In genomic region chr3:177150970-177151627, GRCh38 we compare ENCODE assay signal across 8 cellular contexts. TPM values are rescaled to one million over a fixed set of nuclear protein-coding genes. Genes with fewer than 3 reads are reported as not detected.
A peak's percentile ranks its signal among the peaks of the same experiment; 100 is the strongest.
DNase-seq lines count a peak whose midpoint lies in the region; ATAC-seq lines count a peak whose summit lies in the region.

No MANE protein-coding gene starts in this region.

- H3K36me3 ChIP-seq in GM23248 (ENCODE audit: low read depth) = no peaks in the 10 kb centered on the region

- 64 to 65% methylated on average over 7 of the region's 7 CpGs for WGBS in GM23248 (ENCODE audit: low coverage in 1 of 2, low lambda C conversion rate in 2 of 2, missing lambda C conversion rate in 2 of 2), 2 experiments

- H3K27ac ChIP-seq in GM23248 = no peak overlapping the region

- H3K4me1 Mint-ChIP-seq in activated T-cell treated with anti-CD3 and anti-CD28 coated beads, Interleukin-2, amount 50 U/mL, for 24 hours (ENCODE audit: low read depth) = peaks cover 68% of the 10 kb centered on the region
- H3K4me1 Mint-ChIP-seq in activated T-cell treated with anti-CD3 and anti-CD28 coated beads, Interleukin-2, amount 50 U/mL, for 72 hours (ENCODE audit: low read depth) = peaks cover 74% of the 10 kb centered on the region
- peaks cover 39% of the 10 kb centered on the region for H3K4me1 Mint-ChIP-seq in memory B cell

- peaks cover 100% of the 10 kb centered on the region for H3K79me2 ChIP-seq in GM23248 (ENCODE audit: insufficient read depth)

- H3K27me3 Mint-ChIP-seq in activated T-cell treated with anti-CD3 and anti-CD28 coated beads, Interleukin-2, amount 50 U/mL, for 24 hours = no peaks in the 10 kb centered on the region
- H3K27me3 Mint-ChIP-seq in activated T-cell treated with anti-CD3 and anti-CD28 coated beads, Interleukin-2, amount 50 U/mL, for 72 hours (ENCODE audit: low read depth) = no peaks in the 10 kb centered on the region
- no peaks in the 10 kb centered on the region for H3K27me3 Mint-ChIP-seq in memory B cell

- no peak overlapping the region for H3K9ac ChIP-seq in GM23248

- H3K4me2 ChIP-seq in GM23248 (ENCODE audit: unreplicated experiment) = peak overlapping the region; percentile 50

- in situ Hi-C loops in GM23248 (cut with MboI) = no loop called here

- H3F3A ChIP-seq in GM23248 (ENCODE audit: insufficient read depth) = peaks cover 30% of the 10 kb centered on the region

- no peaks in the 10 kb centered on the region for H3K9me3 ChIP-seq in GM23248 (ENCODE audit: low read depth)

- H3K27me3 ChIP-seq in GM23248 (replicated peaks; ENCODE audit: insufficient read depth) = no peaks in the 10 kb centered on the region

- no peaks in the 10 kb centered on the region for H3K9me3 Mint-ChIP-seq in activated T-cell treated with anti-CD3 and anti-CD28 coated beads, Interleukin-2, amount 50 U/mL, for 24 hours
- no peaks in the 10 kb centered on the region for H3K9me3 Mint-ChIP-seq in activated T-cell treated with anti-CD3 and anti-CD28 coated beads, Interleukin-2, amount 50 U/mL, for 72 hours
- no peaks in the 10 kb centered on the region for H3K9me3 Mint-ChIP-seq in memory B cell

- no peak overlapping the region for H3K4me3 ChIP-seq in GM23248

- peak; percentile 94 for ATAC-seq in activated T-cell treated with anti-CD3 and anti-CD28 coated beads, Interleukin-2, amount 50 U/mL, for 72 hours (replicated peaks in 1 of 2)
- no peak for ATAC-seq in memory B cell (ENCODE audit: low read depth)

- H2AFZ ChIP-seq in GM23248 = no peak overlapping the region

- peaks cover 38% of the 10 kb centered on the region for H3K36me3 Mint-ChIP-seq in activated T-cell treated with anti-CD3 and anti-CD28 coated beads, Interleukin-2, amount 50 U/mL, for 24 hours (ENCODE audit: low read depth)
- H3K36me3 Mint-ChIP-seq in activated T-cell treated with anti-CD3 and anti-CD28 coated beads, Interleukin-2, amount 50 U/mL, for 72 hours (ENCODE audit: insufficient read depth in 2 of 2) = peaks cover 0 to 9% of the 10 kb centered on the region in 2 donors
- peaks cover 2% of the 10 kb centered on the region for H3K36me3 Mint-ChIP-seq in memory B cell

- peaks cover 38% of the 10 kb centered on the region for H3K4me1 ChIP-seq in GM23248 (ENCODE audit: insufficient read depth)

- H3K4me3 Mint-ChIP-seq in activated T-cell treated with anti-CD3 and anti-CD28 coated beads, Interleukin-2, amount 50 U/mL, for 24 hours = peak overlapping the region; percentile 49
- H3K4me3 Mint-ChIP-seq in activated T-cell treated with anti-CD3 and anti-CD28 coated beads, Interleukin-2, amount 50 U/mL, for 72 hours = peak overlapping the region; percentile 41 to 69
- no peak overlapping the region for H3K4me3 Mint-ChIP-seq in memory B cell

- DNase-seq in activated T-cell treated with anti-CD3 and anti-CD28 coated beads, Interleukin-2, amount 50 U/mL, for 24 hours = no peak
- no peak for DNase-seq in activated T-cell treated with anti-CD3 and anti-CD28 coated beads, Interleukin-2, amount 50 U/mL, for 1 hour
- DNase-seq in GM23248 = peak; percentile 90
- DNase-seq in Kasumi-1 (lab: John Stamatoyannopoulos, UW) = peak; percentile 38 to 47
- peak; percentile 27 to 32 for DNase-seq in activated T-cell treated with anti-CD3 and anti-CD28 coated beads, Interleukin-2, amount 50 U/mL, for 72 hours
- DNase-seq in memory B cell (ENCODE audit: low spot score in 2 of 2) = no peak
- DNase-seq in cerebellum (ENCODE audit: low spot score) = no peak
- no peak for DNase-seq in foreskin melanocyte

- H4K20me1 ChIP-seq in GM23248 (ENCODE audit: insufficient read depth) = peaks cover 13% of the 10 kb centered on the region; the same call in 1 of the 2 replicates

- H3K27ac Mint-ChIP-seq in activated T-cell treated with anti-CD3 and anti-CD28 coated beads, Interleukin-2, amount 50 U/mL, for 24 hours = peak overlapping the region; percentile 87
- no peak overlapping the region for H3K27ac Mint-ChIP-seq in activated T-cell treated with anti-CD3 and anti-CD28 coated beads, Interleukin-2, amount 50 U/mL, for 72 hours
- H3K27ac Mint-ChIP-seq in memory B cell = peak overlapping the region; percentile 84

- no peaks in the 10 kb centered on the region for H3K9me2 ChIP-seq in GM23248 (ENCODE audit: insufficient read depth)

RNA-seq across cellular contexts. Expression of gene TBL1XR1, which starts 46.2 kb away (rescaled TPM):
- 62.3 and 87.2 TPM in 2 replicates for total RNA-seq in GM23248 (2014; rRNA removed; shearing (Covaris generic))
- polyA plus RNA-seq in GM23248 (2016; fragmentation: Nextera tagmentation; extraction: Ambion mirVana) = 41.6 and 44.7 TPM in 2 replicates
- 100 to 1,000 TPM; 179 to 240 TPM for total RNA-seq in activated T-cell treated with anti-CD3 and anti-CD28 coated beads, Interleukin-2, amount 50 U/mL, for 72 hours
- total RNA-seq in cerebellum = 187 TPM

Comparison
In these comparisons a context has a peak if more than half of its experiments do, and no peak if none do; other contexts are left out.
1. DNase-seq: peak in GM23248 (single experiment), Kasumi-1 (2 of 2) and activated T-cell treated with anti-CD3 and anti-CD28 coated beads, Interleukin-2, amount 50 U/mL, for 72 hours (2 of 2); none in activated T-cell treated with anti-CD3 and anti-CD28 coated beads, Interleukin-2, amount 50 U/mL, for 24 hours (single experiment), activated T-cell treated with anti-CD3 and anti-CD28 coated beads, Interleukin-2, amount 50 U/mL, for 1 hour (single experiment), memory B cell (0 of 2), cerebellum (single experiment) and foreskin melanocyte (single experiment).